8 cellular contexts compared by ENCODE assay signal in the genomic region with DNA sequence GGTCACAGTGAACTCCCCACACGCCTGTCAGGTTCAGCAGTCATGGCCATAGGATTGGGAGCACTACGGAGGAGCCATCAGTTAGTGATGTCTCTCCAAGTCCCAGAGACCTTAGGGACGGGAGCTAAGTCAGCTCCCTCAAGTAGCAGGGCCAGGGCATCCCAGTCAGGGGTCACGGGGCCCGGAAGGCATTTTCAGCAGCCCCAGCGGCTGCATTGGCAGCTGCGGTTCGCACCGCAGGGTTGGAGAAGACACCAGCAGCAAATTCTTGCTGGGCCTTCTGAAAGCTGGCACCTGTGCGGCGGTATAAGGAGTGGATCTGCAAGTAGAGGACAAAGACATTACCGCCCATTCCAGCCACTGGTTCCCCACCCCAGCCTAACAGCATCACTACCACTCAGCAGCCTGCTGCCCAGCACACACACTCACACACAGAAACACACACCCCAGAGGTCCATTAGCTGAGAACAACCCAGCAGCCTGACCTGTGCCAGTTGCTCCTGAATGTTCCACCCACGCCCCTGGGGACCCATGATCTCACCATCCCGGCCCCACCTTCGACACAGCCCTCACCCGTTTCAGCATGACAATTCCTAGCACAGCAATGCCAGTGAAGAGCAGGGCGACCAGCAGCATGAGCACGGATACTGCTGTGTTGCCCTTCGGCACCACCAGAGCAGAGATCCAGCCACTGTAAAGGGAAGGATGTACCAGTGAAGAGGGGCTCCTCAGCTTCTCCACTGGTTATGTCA. TPM values are rescaled to one million over a fixed set of nuclear protein-coding genes. Genes with fewer than 3 reads are reported as not detected.
A peak's percentile ranks its signal among the peaks of the same experiment; 100 is the strongest.
DNase-seq lines count a peak whose midpoint lies in the region; ATAC-seq and TF ChIP-seq lines count a peak whose summit lies in the region.

No MANE protein-coding gene starts in this region.

- no peak for ATAC-seq in activated CD8-positive, alpha-beta memory T cell treated with anti-CD3 and anti-CD28 coated beads, Interleukin-2, amount 10 ng/mL, durations not matched to agents 7 days and 5 days
- ATAC-seq in lung (ENCODE audit: insufficient read depth, low FRiP score) (no peak), GM18505 (IDR thresholded peaks at IDR 0.05; ENCODE audit: unreplicated experiment) (no peak)

- CTCF ChIA-PET in activated CD8-positive, alpha-beta memory T cell treated with anti-CD3 and anti-CD28 coated beads, Interleukin-2, amount 10 ng/mL, durations not matched to agents 7 days and 5 days (lab: Charles Lee): interaction anchor here (3.4 kb wide), 1 partner anchor 67 kb away, joined by 12 read pairs; no protein-coding TSS in a partner anchor
- CTCF ChIA-PET in MCF 10A (lab: Yijun Ruan, JAX): interaction anchor here (0.6 to 10.0 kb wide), 6 partner anchors 14 to 68 kb away, joined by 3 to 238 read pairs (median 3); partner anchors contain the start of genes CLK2 and HCN3

- H3K27me3 ChIP-seq in lung (ENCODE audit: control insufficient read depth, insufficient read depth) (no peaks in the 10 kb centered on the region), tibial artery (no peaks in the 10 kb centered on the region)

- H3K4me3 Mint-ChIP-seq in activated CD8-positive, alpha-beta memory T cell treated with anti-CD3 and anti-CD28 coated beads, Interleukin-2, amount 10 ng/mL, durations not matched to agents 7 days and 5 days: peak overlapping the region; percentile 71
- peak overlapping the region; percentile 84 for H3K4me3 Mint-ChIP-seq in MCF 10A (ENCODE audit: unreplicated experiment)

- TF ChIP-seq CTCF in MCF 10A (IDR thresholded peaks at IDR 0.05; ENCODE audit: unreplicated experiment) (no peak), lung (IDR thresholded peaks at IDR 0.05; ENCODE audit: control extremely low read depth, extremely low read depth) (no peak), tibial artery (IDR thresholded peaks at IDR 0.05) (no peak)

- H3K4me3 ChIP-seq in lung: no peak overlapping the region
- H3K4me3 ChIP-seq in tibial artery: peak overlapping the region; percentile 74 to 79

- H3K27ac ChIP-seq in lung (ENCODE audit: low read depth in 1 of 2, low read length in 1 of 2) (peak overlapping the region; percentile 86 to 99), tibial artery (peak overlapping the region; percentile 96 to 97)

- TSS peak; percentile 21 for BruUV-seq in MCF 10A (replicated peaks; lab: Mats Ljungman, UMichigan)

- POLR2A ChIA-PET in MCF 10A (lab: Yijun Ruan, JAX): interaction anchor here (0.6 to 3.9 kb wide), 15 partner anchors 7 to 132 kb away, joined by 3 to 20 read pairs (median 4); partner anchors contain the start of gene CLK2

- peaks cover 21% of the 10 kb centered on the region for H3K36me3 Mint-ChIP-seq in activated CD8-positive, alpha-beta memory T cell treated with anti-CD3 and anti-CD28 coated beads, Interleukin-2, amount 10 ng/mL, durations not matched to agents 7 days and 5 days
- H3K36me3 Mint-ChIP-seq in MCF 10A (ENCODE audit: insufficient read depth, unreplicated experiment): peaks cover 49% of the 10 kb centered on the region

- intact Hi-C loops in MCF 10A (cut with micrococcal nuclease): no loop called here
- intact Hi-C loops in tibial artery (cut with DNase I; ENCODE audit: low total_unique reads): no loop called here

- H3K27me3 Mint-ChIP-seq in activated CD8-positive, alpha-beta memory T cell treated with anti-CD3 and anti-CD28 coated beads, Interleukin-2, amount 10 ng/mL, durations not matched to agents 7 days and 5 days: no peaks in the 10 kb centered on the region
- H3K27me3 Mint-ChIP-seq in MCF 10A (ENCODE audit: insufficient read depth, unreplicated experiment): no peaks in the 10 kb centered on the region

- no peak for TF ChIP-seq POLR2A in GM18505 (IDR thresholded peaks at IDR 0.05; ENCODE audit: borderline replicate concordance, extremely low read depth, insufficient read depth, insufficient read length)

- H3K9me3 ChIP-seq in lung (ENCODE audit: control insufficient read depth in 2 of 2, insufficient read depth in 1 of 2, low read length in 1 of 2): no peaks in the 10 kb centered on the region
- no peaks in the 10 kb centered on the region for H3K9me3 ChIP-seq in tibial artery

- peaks cover 34% of the 10 kb centered on the region for H3K4me1 Mint-ChIP-seq in activated CD8-positive, alpha-beta memory T cell treated with anti-CD3 and anti-CD28 coated beads, Interleukin-2, amount 10 ng/mL, durations not matched to agents 7 days and 5 days
- peaks cover 39% of the 10 kb centered on the region for H3K4me1 Mint-ChIP-seq in MCF 10A (ENCODE audit: insufficient read depth, unreplicated experiment)

- 84% methylated on average over 19 of the region's 19 CpGs for WGBS in lung, 2 donors

- H3K36me3 ChIP-seq in lung (ENCODE audit: control insufficient read depth in 2 of 2, insufficient read depth in 2 of 2, low read length in 2 of 2) (peaks cover 0 to 19% of the 10 kb centered on the region in 2 donors), tibial artery (peaks cover 0 to 45% (median 10%) of the 10 kb centered on the region in 3 donors)

- H3K4me1 ChIP-seq in lung (ENCODE audit: control insufficient read depth in 2 of 2, insufficient read depth in 2 of 2, low read length in 2 of 2) (peaks cover 8 to 11% of the 10 kb centered on the region in 2 donors), tibial artery (peaks cover 0 to 47% (median 37%) of the 10 kb centered on the region in 4 donors)

- no peak overlapping the region for H3K27ac Mint-ChIP-seq in activated CD8-positive, alpha-beta memory T cell treated with anti-CD3 and anti-CD28 coated beads, Interleukin-2, amount 10 ng/mL, durations not matched to agents 7 days and 5 days
- H3K27ac Mint-ChIP-seq in MCF 10A (ENCODE audit: low read depth, unreplicated experiment): peak overlapping the region; percentile 83

- no peak for DNase-seq in activated CD8-positive, alpha-beta memory T cell treated with anti-CD3 and anti-CD28 coated beads, Interleukin-2, amount 10 ng/mL, durations not matched to agents 7 days and 5 days
- no peak for DNase-seq in activated CD8-positive, alpha-beta memory T cell treated with anti-CD3 and anti-CD28 coated beads, Interleukin-2, amount 50 U/mL, for 48 hours
- DNase-seq in MCF 10A (ENCODE audit: unreplicated experiment) (no peak), lung (ENCODE audit: low spot score) (no peak), tibial artery (no peak), Ammon's horn (ENCODE audit: low spot score) (no peak), NCI-H345 (lab: John Stamatoyannopoulos, UW) (no peak)

- no peaks in the 10 kb centered on the region for H3K9me3 Mint-ChIP-seq in activated CD8-positive, alpha-beta memory T cell treated with anti-CD3 and anti-CD28 coated beads, Interleukin-2, amount 10 ng/mL, durations not matched to agents 7 days and 5 days (ENCODE audit: low read depth)
- H3K9me3 Mint-ChIP-seq in MCF 10A (ENCODE audit: unreplicated experiment): no peaks in the 10 kb centered on the region

RNA-seq across cellular contexts. Expression of gene ENTREP3, which starts 1.0 kb away (rescaled TPM):
- total RNA-seq in activated CD8-positive, alpha-beta memory T cell treated with anti-CD3 and anti-CD28 coated beads, Interleukin-2, amount 10 ng/mL, durations not matched to agents 7 days and 5 days: 10 to 100 TPM; 30.7 to 32.3 TPM
- total RNA-seq in MCF 10A (2022) (32.3 and 37.1 TPM in 2 replicates), lung (10 to 100 TPM in 1 of 2 donors, 1 to 10 TPM in 1; 9.0 to 28.7 TPM)
- polyA plus RNA-seq in lung: 10 to 100 TPM in 1 of 2 donors, 1 to 10 TPM in 1; 8.4 to 16.8 TPM

RNA-seq across cellular contexts. Expression of gene SCAMP3, which starts 5.9 kb away (rescaled TPM):
- total RNA-seq in activated CD8-positive, alpha-beta memory T cell treated with anti-CD3 and anti-CD28 coated beads, Interleukin-2, amount 10 ng/mL, durations not matched to agents 7 days and 5 days: 100 to 1,000 TPM in 1 of 2 experiments, 10 to 100 TPM in 1; 82.0 to 108 TPM
- 80.6 and 88.1 TPM in 2 replicates for total RNA-seq in MCF 10A (2022)
- 10 to 100 TPM; 29.9 to 84.6 TPM for total RNA-seq in lung
- polyA plus RNA-seq in lung: 10 to 100 TPM; 55.0 to 90.3 TPM

RNA-seq across cellular contexts. Expression of gene CLK2, which starts 17.0 kb away (rescaled TPM):
- 100 to 1,000 TPM in 1 of 2 experiments, 10 to 100 TPM in 1; 94.8 to 108 TPM for total RNA-seq in activated CD8-positive, alpha-beta memory T cell treated with anti-CD3 and anti-CD28 coated beads, Interleukin-2, amount 10 ng/mL, durations not matched to agents 7 days and 5 days
- total RNA-seq in MCF 10A (2022): 78.6 and 82.3 TPM in 2 replicates
- 10 to 100 TPM; 55.5 to 56.5 TPM for total RNA-seq in lung
- polyA plus RNA-seq in lung: 10 to 100 TPM; 41.1 to 53.0 TPM

RNA-seq across cellular contexts. Expression of gene HCN3, which starts 21.0 kb away (rescaled TPM):
- total RNA-seq in activated CD8-positive, alpha-beta memory T cell treated with anti-CD3 and anti-CD28 coated beads, Interleukin-2, amount 10 ng/mL, durations not matched to agents 7 days and 5 days: 1 to 10 TPM; 5.4 to 6.1 TPM
- total RNA-seq in MCF 10A (2022): 2.5 and 4.3 TPM in 2 replicates
- 1 to 10 TPM; 2.2 to 4.7 TPM for total RNA-seq in lung
- polyA plus RNA-seq in lung: 1 to 10 TPM; 1.0 to 2.3 TPM

RNA-seq across cellular contexts. Expression of gene PKLR, which starts 45.0 kb away (rescaled TPM):
- total RNA-seq in activated CD8-positive, alpha-beta memory T cell treated with anti-CD3 and anti-CD28 coated beads, Interleukin-2, amount 10 ng/mL, durations not matched to agents 7 days and 5 days: not detected
- total RNA-seq in MCF 10A (2022): not detected in 2 replicates
- total RNA-seq in lung: under 1 TPM in 1 of 2 donors, not detected in 1; 0.09 TPM
- polyA plus RNA-seq in lung: under 1 TPM in 1 of 2 donors, not detected in 1; 0.02 TPM
